Comparison of ENCODE assay signal across 8 cellular contexts in genomic region chr5:55146543-55147151, GRCh38. TPM values are rescaled to one million over a fixed set of nuclear protein-coding genes. Genes with fewer than 3 reads are reported as not detected.
DNase-seq lines count a peak whose midpoint lies in the region; ATAC-seq and TF ChIP-seq lines count a peak whose summit lies in the region.

No MANE protein-coding gene starts in this region.

- CTCF ChIA-PET in GM10248 (lab: Yijun Ruan, JAX) = interaction anchor here (0.7 to 1.8 kb wide), 14 partner anchors 11 to 630 kb away, joined by 3 to 23 read pairs (median 4); no protein-coding TSS in a partner anchor

- DNase-seq in GM10248 (ENCODE audit: extremely low spot score) (peak; percentile 66), NCI-H1694 (lab: John Stamatoyannopoulos, UW) (peak; percentile 92), SW 1271 (lab: John Stamatoyannopoulos, UW) (peak; percentile 69 to 88), heart right ventricle (peak; percentile 45 to 76), putamen (ENCODE audit: low spot score) (peak; percentile 48)
- peak; percentile 70 for DNase-seq in activated naive CD8-positive, alpha-beta T cell treated with anti-CD3 and anti-CD28 coated beads, Interleukin-2, amount 50 U/mL, for 16 hours (ENCODE audit: low read depth, low spot score)

- no peaks in the 10 kb centered on the region for H3K36me3 ChIP-seq in heart right ventricle

- H3K4me1 ChIP-seq in heart right ventricle = peaks cover 0 to 7% (median 0%) of the 10 kb centered on the region in 9 donors

- H3K4me3 ChIP-seq in heart right ventricle = no peak overlapping the region

- ATAC-seq in HG02759 (IDR thresholded peaks at IDR 0.05; ENCODE audit: unreplicated experiment) (peak; percentile 87), heart right ventricle (peak in 7 of 8 donors; percentile 58 to 93 (median 78)), GM19455 (IDR thresholded peaks at IDR 0.05; ENCODE audit: unreplicated experiment) (no peak)

- intact Hi-C loops in heart right ventricle (cut with DNase I) = loop anchor here (1.0 to 10.0 kb wide), 9 partner anchors 199 to 242 kb away; no protein-coding TSS in a partner anchor

- no peak overlapping the region for H3K27ac ChIP-seq in heart right ventricle

- TF ChIP-seq CTCF in GM10248 (IDR thresholded peaks at IDR 0.05; ENCODE audit: control extremely low read depth, extremely low read depth, low read depth, missing control alignments) (peak; percentile 89), heart right ventricle (IDR thresholded peaks at IDR 0.05) (peak; percentile 76 to 98 (median 96))

- peaks cover 0 to 40% (median 24%) of the 10 kb centered on the region in 7 donors for H3K27me3 ChIP-seq in heart right ventricle

- H3K9me3 ChIP-seq in heart right ventricle = no peaks in the 10 kb centered on the region

- POLR2A ChIA-PET in GM10248 (lab: Yijun Ruan, JAX) = no interaction called here

- WGBS in heart right ventricle, 2 donors = 8 to 10% methylated on average over 11 of the region's 11 CpGs

RNA-seq across cellular contexts. Expression of gene GPX8, which starts 13.3 kb away (rescaled TPM):
- total RNA-seq in heart right ventricle = 10 to 100 TPM in 2 of 10 donors, 1 to 10 TPM in 8; 3.0 to 13.5 (median 6.0) TPM
- polyA plus RNA-seq in heart right ventricle = 10 to 100 TPM in 1 of 2 donors, 1 to 10 TPM in 1; 4.8 to 10.9 TPM

RNA-seq across cellular contexts. Expression of gene CDC20B, which starts 26.3 kb away (rescaled TPM):
- not detected for total RNA-seq in heart right ventricle
- not detected for polyA plus RNA-seq in heart right ventricle

RNA-seq across cellular contexts. Expression of gene GZMA, which starts 44.2 kb away (rescaled TPM):
- 10 to 100 TPM in 1 of 10 donors, 1 to 10 TPM in 1, under 1 TPM in 6, not detected in 2; 0.26 to 13.2 (median 0.70) TPM for total RNA-seq in heart right ventricle
- polyA plus RNA-seq in heart right ventricle = 1 to 10 TPM in 1 of 2 donors, under 1 TPM in 1; 0.83 to 2.8 TPM
